ENCODE assay signal across 8 cellular contexts in the genomic region with DNA sequence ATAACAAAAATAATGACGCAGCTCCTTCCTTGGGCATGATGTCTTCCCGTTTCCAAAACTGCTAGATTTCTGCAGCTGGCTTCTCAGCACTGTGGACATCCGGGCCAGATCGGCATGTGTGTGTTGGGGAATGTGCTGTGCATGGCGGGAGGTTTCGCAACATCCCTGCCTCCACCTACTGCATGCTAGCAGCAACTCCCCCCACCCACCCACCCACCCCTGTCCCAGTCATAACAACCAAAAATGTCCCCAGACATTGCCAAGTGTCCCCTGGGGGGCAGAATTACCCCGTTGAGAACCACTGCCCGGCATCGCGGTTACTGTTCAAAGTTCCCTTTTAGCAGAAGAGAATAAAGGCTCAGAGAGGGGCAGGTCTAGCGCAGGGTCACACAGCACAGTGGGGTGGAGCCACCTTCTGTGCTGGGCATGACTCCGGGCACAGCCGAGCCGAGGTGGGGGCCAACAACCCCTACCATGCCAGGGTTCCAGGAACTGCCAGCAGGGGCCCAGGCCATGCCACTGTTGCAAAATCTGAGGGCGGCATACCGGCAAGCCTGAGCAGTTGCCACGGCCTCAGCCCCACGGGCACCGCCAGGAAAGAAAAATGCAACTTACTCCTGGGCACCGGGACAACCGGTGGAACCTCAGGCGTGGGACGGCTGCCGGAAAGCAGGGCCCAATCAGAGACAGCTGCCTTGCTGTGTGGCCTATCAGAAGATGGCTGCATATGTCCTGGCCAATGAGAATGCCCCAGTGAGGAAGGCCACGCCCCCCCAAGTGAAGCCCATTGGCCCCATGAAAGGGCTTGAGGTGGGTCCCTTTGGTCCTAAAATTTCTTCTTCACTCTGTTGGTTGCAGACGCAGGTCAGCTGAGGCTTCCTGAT. TPM values are rescaled to one million over a fixed set of nuclear protein-coding genes. Genes with fewer than 3 reads are reported as not detected.
DNase-seq lines count a peak whose midpoint lies in the region; ATAC-seq and TF ChIP-seq lines count a peak whose summit lies in the region.

No MANE protein-coding gene starts in this region.

- H3K27me3 ChIP-seq in BJ (ENCODE audit: control insufficient read depth, insufficient read depth, low read length) (no peaks in the 10 kb centered on the region), SJCRH30 (no peaks in the 10 kb centered on the region), brain microvascular endothelial cell (replicated peaks) (no peaks in the 10 kb centered on the region)

- POLR2A ChIA-PET in BJ (lab: Charles Lee): no interaction called here

- CTCF ChIA-PET in BJ (lab: Yijun Ruan, JAX): interaction anchor here (0.6 to 2.5 kb wide), 5 partner anchors 86 to 159 kb away, joined by 3 to 10 read pairs (median 4); no protein-coding TSS in a partner anchor

- H3K4me1 ChIP-seq in SJCRH30: peaks cover 2% of the 10 kb centered on the region; the same call in 1 of the 2 replicates

- H3K4me3 ChIP-seq in BJ (ENCODE audit: low read depth, low read length) (no peak overlapping the region), SJCRH30 (peak overlapping the region; percentile 25; the same call in 1 of the 2 replicates), brain microvascular endothelial cell (ENCODE audit: low read depth, low read length) (no peak overlapping the region)

- H3K36me3 ChIP-seq in BJ (ENCODE audit: control insufficient read depth, insufficient read depth, low read length) (no peaks in the 10 kb centered on the region), SJCRH30 (no peaks in the 10 kb centered on the region), brain microvascular endothelial cell (replicated peaks) (no peaks in the 10 kb centered on the region)

- H3K9me3 Mint-ChIP-seq in stimulated activated effector memory CD8-positive, alpha-beta T cell treated with anti-CD3 and anti-CD28 coated beads, Interleukin-12 subunit alpha, Interleukin-12 subunit beta, amount 100 ng/mL, for 72 hours: no peaks in the 10 kb centered on the region

- peaks cover 1% of the 10 kb centered on the region for H3K4me1 Mint-ChIP-seq in stimulated activated effector memory CD8-positive, alpha-beta T cell treated with anti-CD3 and anti-CD28 coated beads, Interleukin-12 subunit alpha, Interleukin-12 subunit beta, amount 100 ng/mL, for 72 hours

- in situ Hi-C loops in brain microvascular endothelial cell (cut with HindIII; ENCODE audit: low pct_ligation_motif_present, low sequenced_read_pairs): no loop called here

- no peaks in the 10 kb centered on the region for H3K9me3 ChIP-seq in SJCRH30 (replicated peaks)

- no peak overlapping the region for H3K27ac Mint-ChIP-seq in stimulated activated effector memory CD8-positive, alpha-beta T cell treated with anti-CD3 and anti-CD28 coated beads, Interleukin-12 subunit alpha, Interleukin-12 subunit beta, amount 100 ng/mL, for 72 hours

- peak; percentile 46 for DNase-seq in BJ (ENCODE audit: low read depth)
- peak; percentile 82 for DNase-seq in HCEC 1CT
- peak; percentile 76 to 86 for DNase-seq in SJCRH30
- peak; percentile 65 for DNase-seq in brain microvascular endothelial cell
- peak; percentile 84 for DNase-seq in iris pigment epithelial cell (ENCODE audit: low read depth)
- DNase-seq in stimulated activated effector memory CD8-positive, alpha-beta T cell treated with anti-CD3 and anti-CD28 coated beads, Interleukin-12 subunit alpha, Interleukin-12 subunit beta, amount 100 ng/mL, for 72 hours (ENCODE audit: low spot score in 2 of 2): peak in 1 of 2 donors; percentile 73

- ATAC-seq in stimulated activated effector memory CD8-positive, alpha-beta T cell treated with anti-CD3 and anti-CD28 coated beads, Interleukin-12 subunit alpha, Interleukin-12 subunit beta, amount 100 ng/mL, for 72 hours: peak; percentile 75
- ATAC-seq in HG02852 (IDR thresholded peaks at IDR 0.05; ENCODE audit: unreplicated experiment): no peak
- no peak for ATAC-seq in GM18502 (IDR thresholded peaks at IDR 0.05; ENCODE audit: poor library complexity, unreplicated experiment)

- H3K27ac ChIP-seq in SJCRH30: no peak overlapping the region
- no peak overlapping the region for H3K27ac ChIP-seq in brain microvascular endothelial cell

- H3K4me3 Mint-ChIP-seq in stimulated activated effector memory CD8-positive, alpha-beta T cell treated with anti-CD3 and anti-CD28 coated beads, Interleukin-12 subunit alpha, Interleukin-12 subunit beta, amount 100 ng/mL, for 72 hours: no peak overlapping the region

- H3K36me3 Mint-ChIP-seq in stimulated activated effector memory CD8-positive, alpha-beta T cell treated with anti-CD3 and anti-CD28 coated beads, Interleukin-12 subunit alpha, Interleukin-12 subunit beta, amount 100 ng/mL, for 72 hours: no peaks in the 10 kb centered on the region

- TF ChIP-seq CTCF in BJ (IDR thresholded peaks at IDR 0.05; ENCODE audit: insufficient read depth, low read depth, low read length) (no peak), brain microvascular endothelial cell (IDR thresholded peaks at IDR 0.05; ENCODE audit: low read depth, low read length, missing control alignments) (no peak)

RNA-seq across cellular contexts. Expression of a gene that starts 22.5 kb away (rescaled TPM):
- 3.7 and 5.0 TPM in 2 replicates for polyA plus RNA-seq in BJ (2011; rRNA removed)
- polyA minus RNA-seq in BJ (2011; rRNA and poly(A)+ RNA removed): 17.0 and 36.3 TPM in 2 replicates
- 15.1 and 16.4 TPM in 2 replicates for total RNA-seq in SJCRH30 (2014; rRNA removed; shearing (Covaris generic))
